In the genomic region with DNA sequence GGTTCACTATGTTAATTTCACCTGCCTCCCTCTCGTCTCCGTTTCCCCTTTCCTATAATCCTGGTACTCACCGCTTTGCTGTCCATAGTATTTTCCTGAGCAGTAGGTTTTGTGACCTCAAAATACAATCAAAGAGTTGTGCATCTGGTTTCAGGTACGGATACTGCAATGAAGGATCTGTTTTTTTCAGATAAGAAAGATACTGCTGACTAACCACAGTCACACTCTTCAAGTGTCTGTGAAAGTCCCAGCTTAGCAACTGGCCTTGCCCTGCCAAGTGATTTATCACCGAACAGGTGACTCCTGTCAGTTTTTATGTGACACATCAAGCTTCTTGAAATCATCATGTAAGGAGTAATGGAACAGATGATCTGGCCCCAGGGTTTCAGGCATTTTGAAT, we compare ENCODE assay signal across 9 cellular contexts.
A peak's percentile ranks its signal among the peaks of the same experiment; 100 is the strongest.
DNase-seq lines count a peak whose midpoint lies in the region; ATAC-seq and TF ChIP-seq lines count a peak whose summit lies in the region.
"Had no signal": no experiment of that assay in that cellular context is flagged by ENCODE, and none has a peak within 500 bp of the region (broad histone marks: within the 10 kb centered on the region; RNA-seq: fewer than 3 reads in every experiment).

No MANE protein-coding gene starts in this region.

- peaks cover 48% of the 10 kb centered on the region for H3K4me1 Mint-ChIP-seq in activated CD8-positive, alpha-beta T cell treated with anti-CD3 and anti-CD28 coated beads for 36 hours (ENCODE audit: low read depth)
- H3K4me1 Mint-ChIP-seq in naive thymus-derived CD4-positive, alpha-beta T cell = peaks cover 37 to 80% (median 65%) of the 10 kb centered on the region in 7 donors

- H3K27ac ChIP-seq in HEK293 (ENCODE audit: extremely low read depth, low read depth, low read length) = no peak overlapping the region
- H3K27ac ChIP-seq in naive thymus-derived CD4-positive, alpha-beta T cell (ENCODE audit: low read depth, low read length) = no peak overlapping the region
- H3K27ac ChIP-seq: cardiac muscle cell had no signal

- CTCF ChIA-PET in HEK293 (lab: Yijun Ruan, JAX) = interaction anchor here (0.5 to 1.3 kb wide), 4 partner anchors 9 to 702 kb away, joined by 3 to 8 read pairs (median 4); no protein-coding TSS in a partner anchor
- CTCF ChIA-PET in activated CD8-positive, alpha-beta T cell treated with anti-CD3 and anti-CD28 coated beads for 36 hours (lab: Charles Lee) = interaction anchor here (0.8 to 2.1 kb wide), 2 partner anchors 9 to 24 kb away, joined by 3 to 6 read pairs; no protein-coding TSS in a partner anchor
- CTCF ChIA-PET in naive thymus-derived CD4-positive, alpha-beta T cell (lab: Charles Lee) = no interaction called here

- no peak overlapping the region for H3K4me3 Mint-ChIP-seq in activated CD8-positive, alpha-beta T cell treated with anti-CD3 and anti-CD28 coated beads for 36 hours
- H3K4me3 Mint-ChIP-seq in naive thymus-derived CD4-positive, alpha-beta T cell = peak overlapping the region in 9 of 10 donors; percentile 12 to 67 (median 22)

- peak overlapping the region; percentile 27 for H3K27ac Mint-ChIP-seq in activated CD8-positive, alpha-beta T cell treated with anti-CD3 and anti-CD28 coated beads for 36 hours
- H3K27ac Mint-ChIP-seq in naive thymus-derived CD4-positive, alpha-beta T cell = peak overlapping the region in 8 of 9 donors; percentile 0 to 60 (median 23)

- H3K36me3 ChIP-seq in HEK293 (ENCODE audit: control insufficient read depth in 2 of 2, insufficient read depth in 1 of 2, low read length in 2 of 2) = peaks cover 0 to 1% of the 10 kb centered on the region in 2 experiments; a peak in 1 of 3 replicates
- peaks cover 0 to 2% (median 0%) of the 10 kb centered on the region in 3 experiments for H3K36me3 ChIP-seq in naive thymus-derived CD4-positive, alpha-beta T cell (ENCODE audit: control insufficient read depth in 2 of 3, insufficient read depth in 3 of 3, low read length in 3 of 3)
- H3K36me3 ChIP-seq: cardiac muscle cell had no signal

- DNase-seq in DMS53 (lab: John Stamatoyannopoulos, UW) (peak; percentile 33), DMS53 treated with DMSO at 0.1 percent for 48 hours (lab: John Stamatoyannopoulos, UW; ENCODE audit: unreplicated experiment) (no peak), NCI-H446 treated with DMSO at 0.1 percent for 48 hours (lab: John Stamatoyannopoulos, UW) (no peak), NCI-H2081 (lab: John Stamatoyannopoulos, UW) (no peak)
- peak; percentile 56 for DNase-seq in activated CD8-positive, alpha-beta T cell treated with anti-CD3 and anti-CD28 coated beads for 36 hours
- no peak for DNase-seq in naive thymus-derived CD4-positive, alpha-beta T cell

- H3K9me3 ChIP-seq in HEK293 (ENCODE audit: control insufficient read depth, insufficient read depth, low read depth, low read length) = no peaks in the 10 kb centered on the region
- H3K9me3 ChIP-seq in naive thymus-derived CD4-positive, alpha-beta T cell (ENCODE audit: control insufficient read depth in 2 of 3, low read length in 3 of 3) = no peaks in the 10 kb centered on the region

- H3K27me3 ChIP-seq in naive thymus-derived CD4-positive, alpha-beta T cell (ENCODE audit: control insufficient read depth in 2 of 2, insufficient read depth in 2 of 2, low read length in 2 of 2) = no peaks in the 10 kb centered on the region
- H3K27me3 ChIP-seq: cardiac muscle cell had no signal

- intact Hi-C loops in activated CD8-positive, alpha-beta T cell treated with anti-CD3 and anti-CD28 coated beads for 36 hours (cut with micrococcal nuclease) = no loop called here
- intact Hi-C loops in naive thymus-derived CD4-positive, alpha-beta T cell (cut with micrococcal nuclease) = no loop called here

- peak; percentile 87 for ATAC-seq in activated CD8-positive, alpha-beta T cell treated with anti-CD3 and anti-CD28 coated beads for 36 hours
- peak; percentile 67 for ATAC-seq in naive thymus-derived CD4-positive, alpha-beta T cell
- ATAC-seq in GM21528 (IDR thresholded peaks at IDR 0.05; ENCODE audit: low FRiP score, unreplicated experiment) = no peak

- POLR2A ChIA-PET in HEK293 (lab: Yijun Ruan, JAX) = no interaction called here
- POLR2A ChIA-PET in activated CD8-positive, alpha-beta T cell treated with anti-CD3 and anti-CD28 coated beads for 36 hours (lab: Charles Lee) = interaction anchor here (0.6 to 1.3 kb wide), 3 partner anchors 8 to 338 kb away, joined by 3 to 6 read pairs (median 4); no protein-coding TSS in a partner anchor
- POLR2A ChIA-PET in naive thymus-derived CD4-positive, alpha-beta T cell (lab: Charles Lee) = interaction anchor here (0.7 kb wide), 1 partner anchor 203 kb away, joined by 3 read pairs; no protein-coding TSS in a partner anchor

- H3K36me3 Mint-ChIP-seq in activated CD8-positive, alpha-beta T cell treated with anti-CD3 and anti-CD28 coated beads for 36 hours (ENCODE audit: low read depth) = peaks cover 13% of the 10 kb centered on the region
- peaks cover 1 to 10% (median 3%) of the 10 kb centered on the region in 5 donors for H3K36me3 Mint-ChIP-seq in naive thymus-derived CD4-positive, alpha-beta T cell

- H3K4me3 ChIP-seq in HEK293 (ENCODE audit: low read depth, low read length) = no peak overlapping the region
- no peak overlapping the region for H3K4me3 ChIP-seq in naive thymus-derived CD4-positive, alpha-beta T cell (ENCODE audit: low read length)
- H3K4me3 ChIP-seq: cardiac muscle cell had no signal

- peaks cover 15% of the 10 kb centered on the region for H3K4me1 ChIP-seq in HEK293 (ENCODE audit: control insufficient read depth, insufficient read depth, low read length)
- H3K4me1 ChIP-seq in naive thymus-derived CD4-positive, alpha-beta T cell (ENCODE audit: control insufficient read depth in 2 of 2, insufficient read depth in 2 of 2, low read length in 2 of 2) = peaks cover 0 to 9% of the 10 kb centered on the region in 2 donors

- no peaks in the 10 kb centered on the region for H3K9me3 Mint-ChIP-seq in activated CD8-positive, alpha-beta T cell treated with anti-CD3 and anti-CD28 coated beads for 36 hours
- no peaks in the 10 kb centered on the region for H3K9me3 Mint-ChIP-seq in naive thymus-derived CD4-positive, alpha-beta T cell

- no peak for TF ChIP-seq CTCF in HEK293 (tag by site-specific recombination; IDR thresholded peaks at IDR 0.05)
- TF ChIP-seq CTCF in activated CD8-positive, alpha-beta T cell treated with anti-CD3 and anti-CD28 coated beads for 36 hours (IDR thresholded peaks at IDR 0.05) = no peak

- H3K27me3 Mint-ChIP-seq in activated CD8-positive, alpha-beta T cell treated with anti-CD3 and anti-CD28 coated beads for 36 hours = no peaks in the 10 kb centered on the region
- no peaks in the 10 kb centered on the region for H3K27me3 Mint-ChIP-seq in naive thymus-derived CD4-positive, alpha-beta T cell

TF ChIP-seq in HEK293, 187 proteins besides CTCF, POLR2A, EP300 and RAD21:
- no peak for TF ChIP-seq ZNF202 (tag by site-specific recombination; IDR thresholded peaks at IDR 0.05; ENCODE audit: borderline replicate concordance)
- TF ChIP-seq MEIS1 (CRISPR knock-in tag; IDR thresholded peaks at IDR 0.05; ENCODE audit: borderline replicate concordance) = 0 out of 2 replicates have a peak, but pooled peaks have one; percentile 11

Comparison
In these comparisons a context has a peak if more than half of its experiments do, and no peak if none do; other contexts are left out.
1. DNase-seq: peak in DMS53 (single experiment) and activated CD8-positive, alpha-beta T cell treated with anti-CD3 and anti-CD28 coated beads for 36 hours (single experiment); none in DMS53 treated with DMSO at 0.1 percent for 48 hours (single experiment), naive thymus-derived CD4-positive, alpha-beta T cell (0 of 9), NCI-H446 treated with DMSO at 0.1 percent for 48 hours (single experiment) and NCI-H2081 (0 of 2).